1 cellular context compared by ENCODE assay signal in genomic region chr19:34475026-34475974, GRCh38.
TF ChIP-seq lines count a peak whose summit lies in the region.

No MANE protein-coding gene starts in this region.

TF ChIP-seq in SK-N-SH, 30 proteins besides CTCF, POLR2A, EP300 and RAD21 (continued from another document):
- TF ChIP-seq TCF12 (IDR thresholded peaks at IDR 0.05) = 0 out of 2 replicates have a peak, but pooled peaks have one; percentile 13
TF ChIP-seq in SK-N-SH: peak in this region for 3.
